8 cellular contexts compared by ENCODE assay signal in the genomic region with DNA sequence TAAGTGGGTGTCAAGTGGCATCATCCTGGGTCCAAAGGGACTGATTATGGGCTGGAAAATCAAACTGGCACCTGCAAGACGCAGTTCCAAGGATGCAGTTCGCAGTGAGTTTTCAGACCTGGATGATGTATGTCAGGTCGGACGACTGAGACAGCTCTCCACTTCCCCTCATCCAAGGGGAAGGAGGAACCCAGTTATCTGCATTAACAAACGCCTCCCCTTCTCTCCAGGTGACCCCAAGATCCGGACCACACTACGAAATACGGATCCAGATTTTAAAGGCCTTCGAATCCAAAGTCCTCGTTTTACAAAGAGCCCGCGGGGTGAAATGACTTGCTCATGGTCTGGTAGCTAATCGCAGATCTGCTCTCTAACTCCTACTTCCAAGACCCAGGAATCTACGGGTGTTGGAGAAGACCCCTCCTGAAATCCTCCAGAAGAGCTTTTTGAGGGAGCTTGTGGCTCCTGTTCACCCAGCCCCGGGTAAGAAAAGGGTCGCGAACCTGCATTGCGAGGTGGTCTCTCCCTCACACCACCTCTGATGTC. TPM values are rescaled to one million over a fixed set of nuclear protein-coding genes. Genes with fewer than 3 reads are reported as not detected.
A peak's percentile ranks its signal among the peaks of the same experiment; 100 is the strongest.
DNase-seq lines count a peak whose midpoint lies in the region; ATAC-seq and TF ChIP-seq lines count a peak whose summit lies in the region.

No MANE protein-coding gene starts in this region.

- intact Hi-C loops in CD14-positive monocyte (cut with micrococcal nuclease) (no loop called here), natural killer cell (cut with micrococcal nuclease) (no loop called here)

- H3K27ac Mint-ChIP-seq in CD14-positive monocyte: no peak overlapping the region
- peak overlapping the region; percentile 93 to 96 for H3K27ac Mint-ChIP-seq in natural killer cell

- H3K9me3 Mint-ChIP-seq in CD14-positive monocyte (peaks cover 0 to 15% (median 6%) of the 10 kb centered on the region in 7 donors), natural killer cell (no peaks in the 10 kb centered on the region)

- ATAC-seq in GM21619 (IDR thresholded peaks at IDR 0.05; ENCODE audit: unreplicated experiment): peak; percentile 4
- no peak for ATAC-seq in natural killer cell

- H3K36me3 Mint-ChIP-seq in CD14-positive monocyte (peaks cover 0 to 2% of the 10 kb centered on the region in 2 donors), natural killer cell (no peaks in the 10 kb centered on the region)

- TF ChIP-seq CTCF in CD14-positive monocyte (IDR thresholded peaks at IDR 0.05): no peak
- no peak for TF ChIP-seq CTCF in natural killer cell (IDR thresholded peaks at IDR 0.05)

- H3K4me1 Mint-ChIP-seq in CD14-positive monocyte (peaks cover 12% of the 10 kb centered on the region), natural killer cell (peaks cover 30 to 37% of the 10 kb centered on the region in 2 donors)

- H3K27me3 Mint-ChIP-seq in CD14-positive monocyte (ENCODE audit: low read depth in 3 of 3) (peaks cover 68 to 84% (median 74%) of the 10 kb centered on the region in 3 donors), natural killer cell (ENCODE audit: low read depth in 2 of 2) (no peaks in the 10 kb centered on the region)

- DNase-seq in CD14-positive monocyte (ENCODE audit: low spot score): no peak
- peak; percentile 46 for DNase-seq in NCI-H524 treated with DMSO at 0.1 percent for 48 hours (lab: John Stamatoyannopoulos, UW)
- peak; percentile 26 for DNase-seq in dermis blood vessel endothelial cell
- no peak for DNase-seq in natural killer cell
- no peak for DNase-seq in D341Med (ENCODE audit: low spot score)
- DNase-seq in medulla oblongata (ENCODE audit: extremely low spot score): no peak
- DNase-seq in activated effector memory CD4-positive, alpha-beta T cell treated with Interleukin-2 at 50 U/mL for 16 hours: no peak

- H3K4me3 Mint-ChIP-seq in CD14-positive monocyte (peak overlapping the region; percentile 37 to 88), natural killer cell (peak overlapping the region; percentile 99)

RNA-seq across cellular contexts. Expression of a gene that starts 0.5 kb away (rescaled TPM):
- polyA plus RNA-seq in CD14-positive monocyte: under 1 TPM; 0.06 to 0.46 TPM
- 93.6 and 96.3 TPM in 2 replicates for total RNA-seq in dermis blood vessel endothelial cell
- 100 to 1,000 TPM; 325 to 434 (median 373) TPM for total RNA-seq in natural killer cell

Comparison
In these comparisons a context has a peak if more than half of its experiments do, and no peak if none do; other contexts are left out.
1. DNase-seq: peak in NCI-H524 treated with DMSO at 0.1 percent for 48 hours (single experiment) and dermis blood vessel endothelial cell (single experiment); none in CD14-positive monocyte (single experiment), natural killer cell (single experiment), D341Med (single experiment), medulla oblongata (single experiment) and activated effector memory CD4-positive, alpha-beta T cell treated with Interleukin-2 at 50 U/mL for 16 hours (single experiment).
2. H3K27ac Mint-ChIP-seq: peak in natural killer cell (2 of 2); none in CD14-positive monocyte (0 of 7).